Comparison of ENCODE assay signal across 8 cellular contexts in the genomic region with DNA sequence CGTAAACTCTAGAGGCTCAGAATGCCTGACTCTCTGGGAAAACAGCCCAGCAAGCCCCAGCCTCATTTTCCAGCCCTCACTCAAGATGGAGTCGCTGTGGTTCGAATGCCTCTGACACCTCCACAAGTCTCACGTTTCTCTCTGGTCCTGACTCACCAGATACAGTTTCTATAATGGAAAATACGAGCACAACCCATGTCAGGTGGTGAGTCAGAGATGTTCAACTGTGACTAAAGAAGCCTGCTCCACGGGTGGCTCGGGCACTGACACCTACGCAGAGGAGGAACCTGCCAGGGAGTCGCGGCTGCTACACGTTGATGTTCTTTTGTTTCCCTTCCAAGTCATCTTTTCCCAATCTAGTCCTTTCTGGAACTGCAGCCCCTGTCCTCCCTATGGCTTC.
DNase-seq lines count a peak whose midpoint lies in the region.

No MANE protein-coding gene starts in this region.

- no peaks in the 10 kb centered on the region; the same call in 1 of the 2 replicates for H3K27me3 ChIP-seq in H7 (ENCODE audit: control insufficient read depth, insufficient read depth, low read length)

- H3K27ac Mint-ChIP-seq in T-helper 1 cell treated with Interleukin-12 subunit alpha and Interleukin-12 subunit beta and Interleukin-4 antibody, amounts not matched to agents 30 μg/mL and 1 μg/mL, for 36 hours: peak overlapping the region; percentile 46

- no peak overlapping the region for H3K4me3 ChIP-seq in H7 (ENCODE audit: insufficient read depth, low read depth, low read length)

- peaks cover 9% of the 10 kb centered on the region for H3K4me1 Mint-ChIP-seq in T-helper 1 cell treated with Interleukin-12 subunit alpha and Interleukin-12 subunit beta and Interleukin-4 antibody, amounts not matched to agents 30 μg/mL and 1 μg/mL, for 36 hours (ENCODE audit: low read depth)

- H3K36me3 ChIP-seq in H7 (replicated peaks; ENCODE audit: control insufficient read depth, insufficient read depth, low read length): no peaks in the 10 kb centered on the region

- H3K9me3 Mint-ChIP-seq in T-helper 1 cell treated with Interleukin-12 subunit alpha and Interleukin-12 subunit beta and Interleukin-4 antibody, amounts not matched to agents 30 μg/mL and 1 μg/mL, for 36 hours: no peaks in the 10 kb centered on the region

- H3K4me3 Mint-ChIP-seq in T-helper 1 cell treated with Interleukin-12 subunit alpha and Interleukin-12 subunit beta and Interleukin-4 antibody, amounts not matched to agents 30 μg/mL and 1 μg/mL, for 36 hours: no peak overlapping the region

- peaks cover 14% of the 10 kb centered on the region for H3K27me3 Mint-ChIP-seq in T-helper 1 cell treated with Interleukin-12 subunit alpha and Interleukin-12 subunit beta and Interleukin-4 antibody, amounts not matched to agents 30 μg/mL and 1 μg/mL, for 36 hours (ENCODE audit: low read depth)

- no peaks in the 10 kb centered on the region for H3K36me3 Mint-ChIP-seq in T-helper 1 cell treated with Interleukin-12 subunit alpha and Interleukin-12 subunit beta and Interleukin-4 antibody, amounts not matched to agents 30 μg/mL and 1 μg/mL, for 36 hours (ENCODE audit: low read depth)

- DNase-seq in EL (peak; percentile 66), astrocyte of the hippocampus (ENCODE audit: low read depth, low spot score) (peak; percentile 81), NCI-H226 (no peak), SKM-1 treated with dmso at 0.1 percent for 144 hours (lab: John Stamatoyannopoulos, UW; ENCODE audit: unreplicated experiment) (no peak), KG1 (lab: John Stamatoyannopoulos, UW) (no peak), H7 (no peak)
- peak; percentile 61 to 69 (median 68) for DNase-seq in stimulated activated CD4-positive, alpha-beta T cell treated with anti-CD3 and anti-CD28 coated beads, Interleukin-12 subunit alpha, Interleukin-12 subunit beta, amount 100 ng/mL, for 48 hours (ENCODE audit: low read depth in 2 of 3, low spot score in 1 of 3)

Comparison
In these comparisons a context has a peak if more than half of its experiments do, and no peak if none do; other contexts are left out.
1. DNase-seq: peak in EL (single experiment), astrocyte of the hippocampus (single experiment) and stimulated activated CD4-positive, alpha-beta T cell treated with anti-CD3 and anti-CD28 coated beads, Interleukin-12 subunit alpha, Interleukin-12 subunit beta, amount 100 ng/mL, for 48 hours (3 of 3); none in NCI-H226 (single experiment), SKM-1 treated with dmso at 0.1 percent for 144 hours (single experiment), KG1 (single experiment) and H7 (single experiment).